10 cellular contexts compared by ENCODE assay signal in genomic region chr15:39628821-39629220, GRCh38. TPM values are rescaled to one million over a fixed set of nuclear protein-coding genes. Genes with fewer than 3 reads are reported as not detected.
A peak's percentile ranks its signal among the peaks of the same experiment; 100 is the strongest.
DNase-seq lines count a peak whose midpoint lies in the region; ATAC-seq and TF ChIP-seq lines count a peak whose summit lies in the region.
"Had no signal": no experiment of that assay in that cellular context is flagged by ENCODE, and none has a peak within 500 bp of the region (broad histone marks: within the 10 kb centered on the region; RNA-seq: fewer than 3 reads in every experiment).

No MANE protein-coding gene starts in this region.

- TF ChIP-seq CTCF in colonic mucosa (IDR thresholded peaks at IDR 0.05) = no peak
- no peak for TF ChIP-seq CTCF in gastroesophageal sphincter (IDR thresholded peaks at IDR 0.05)
- no peak for TF ChIP-seq CTCF in sigmoid colon (IDR thresholded peaks at IDR 0.05)

- H3K9ac ChIP-seq in colonic mucosa (ENCODE audit: low read depth in 2 of 2, low read length in 2 of 2) = peak overlapping the region in 1 of 2 donors; percentile 71

- peak overlapping the region; percentile 38 for H3K4me3 ChIP-seq in CD4-positive, CD25-positive, alpha-beta regulatory T cell (ENCODE audit: low read depth, low read length)
- no peak overlapping the region for H3K4me3 ChIP-seq in colonic mucosa
- H3K4me3 ChIP-seq in muscle layer of duodenum (ENCODE audit: low read depth in 1 of 2, low read length in 2 of 2) = no peak overlapping the region
- H3K4me3 ChIP-seq in gastroesophageal sphincter = no peak overlapping the region
- H3K4me3 ChIP-seq in sigmoid colon = no peak overlapping the region
- H3K4me3 ChIP-seq: MG63, mucosa of descending colon had no signal

- H3K27me3 Mint-ChIP-seq in CD4-positive, CD25-positive, alpha-beta regulatory T cell = peaks cover 3% of the 10 kb centered on the region

- H3K4me1 ChIP-seq in CD4-positive, CD25-positive, alpha-beta regulatory T cell (ENCODE audit: control insufficient read depth, insufficient read depth, low read length, poor library complexity, severe bottlenecking) = peaks cover 55% of the 10 kb centered on the region
- H3K4me1 ChIP-seq in colonic mucosa (peaks cover 36% of the 10 kb centered on the region), muscle layer of duodenum (ENCODE audit: control insufficient read depth in 1 of 2, insufficient read depth in 2 of 2, low read length in 2 of 2) (peaks cover 14 to 22% of the 10 kb centered on the region in 2 donors), gastroesophageal sphincter (peaks cover 5 to 48% (median 14%) of the 10 kb centered on the region in 3 donors), sigmoid colon (peaks cover 0 to 39% (median 31%) of the 10 kb centered on the region in 4 donors)

- peaks cover 33 to 71% (median 53%) of the 10 kb centered on the region in 4 donors for H3K4me1 Mint-ChIP-seq in CD4-positive, CD25-positive, alpha-beta regulatory T cell

- intact Hi-C loops in colonic mucosa (cut with DNase I) = no loop called here
- intact Hi-C loops in sigmoid colon (cut with DNase I) = no loop called here

- H3K27me3 ChIP-seq in CD4-positive, CD25-positive, alpha-beta regulatory T cell (ENCODE audit: control insufficient read depth, insufficient read depth, low read length) = no peaks in the 10 kb centered on the region
- H3K27me3 ChIP-seq in colonic mucosa (no peaks in the 10 kb centered on the region), muscle layer of duodenum (ENCODE audit: low read depth, low read length) (no peaks in the 10 kb centered on the region), gastroesophageal sphincter (no peaks in the 10 kb centered on the region), sigmoid colon (no peaks in the 10 kb centered on the region)
- H3K27me3 ChIP-seq: MG63 had no signal

- DNase-seq in CD4-positive, CD25-positive, alpha-beta regulatory T cell = no peak
- DNase-seq in NCI-H446 treated with DMSO at 0.1 percent for 48 hours (lab: John Stamatoyannopoulos, UW) (peak; percentile 19), colonic mucosa (no peak), sigmoid colon (no peak)
- DNase-seq: MG63 had no signal

- no peak for ATAC-seq in CD4-positive, CD25-positive, alpha-beta regulatory T cell (ENCODE audit: low read depth in 2 of 2)
- ATAC-seq in gastroesophageal sphincter (no peak), SK-N-SH treated with all-trans-retinoic acid at 6 μM for 48 hours (no peak), GM18867 (IDR thresholded peaks at IDR 0.05; ENCODE audit: unreplicated experiment) (no peak)

- TF ChIP-seq EP300 in gastroesophageal sphincter (IDR thresholded peaks at IDR 0.05) (no peak), sigmoid colon (IDR thresholded peaks at IDR 0.05) (no peak)

- no peaks in the 10 kb centered on the region for H3K36me3 Mint-ChIP-seq in CD4-positive, CD25-positive, alpha-beta regulatory T cell

- H3K9me3 Mint-ChIP-seq in CD4-positive, CD25-positive, alpha-beta regulatory T cell = peaks cover 0 to 3% (median 0%) of the 10 kb centered on the region in 7 donors

- no peaks in the 10 kb centered on the region for H3K9me3 ChIP-seq in CD4-positive, CD25-positive, alpha-beta regulatory T cell (ENCODE audit: control insufficient read depth in 2 of 2, low read length in 2 of 2)
- H3K9me3 ChIP-seq in colonic mucosa = no peaks in the 10 kb centered on the region
- no peaks in the 10 kb centered on the region for H3K9me3 ChIP-seq in muscle layer of duodenum (ENCODE audit: control insufficient read depth in 1 of 2, low read length in 2 of 2)
- no peaks in the 10 kb centered on the region for H3K9me3 ChIP-seq in gastroesophageal sphincter
- H3K9me3 ChIP-seq in sigmoid colon = no peaks in the 10 kb centered on the region
- H3K9me3 ChIP-seq: mucosa of descending colon had no signal

- TF ChIP-seq POLR2A in gastroesophageal sphincter (IDR thresholded peaks at IDR 0.05) (no peak), sigmoid colon (IDR thresholded peaks at IDR 0.05) (no peak)

- H3K27ac Mint-ChIP-seq in CD4-positive, CD25-positive, alpha-beta regulatory T cell = peak overlapping the region; percentile 92 to 94 (median 93)

- peak overlapping the region; percentile 56 for H3K27ac ChIP-seq in CD4-positive, CD25-positive, alpha-beta regulatory T cell (ENCODE audit: insufficient read depth, low read length, poor library complexity, severe bottlenecking)
- H3K27ac ChIP-seq in colonic mucosa (peak overlapping the region; percentile 73), muscle layer of duodenum (ENCODE audit: low read length) (peak overlapping the region; percentile 48), gastroesophageal sphincter (peak overlapping the region in 2 of 4 donors; percentile 3 to 51), sigmoid colon (peak overlapping the region in 2 of 4 donors; percentile 23 to 41)

- H3K4me3 Mint-ChIP-seq in CD4-positive, CD25-positive, alpha-beta regulatory T cell = peak overlapping the region in 3 of 4 donors; percentile 14 to 36 (median 27)

- 50 to 58% methylated on average over 4 to 5 of the region's 6 CpGs for WGBS in gastroesophageal sphincter (ENCODE audit: low coverage in 1 of 2), 2 donors
- WGBS in sigmoid colon, 2 donors = 62 to 63% methylated on average over 6 of the region's 6 CpGs

- no peaks in the 10 kb centered on the region for H3K36me3 ChIP-seq in CD4-positive, CD25-positive, alpha-beta regulatory T cell (ENCODE audit: control insufficient read depth, insufficient read depth, low read length)
- H3K36me3 ChIP-seq in colonic mucosa = no peaks in the 10 kb centered on the region
- H3K36me3 ChIP-seq in muscle layer of duodenum (ENCODE audit: control insufficient read depth in 1 of 2, insufficient read depth in 2 of 2, low read length in 2 of 2) = no peaks in the 10 kb centered on the region
- no peaks in the 10 kb centered on the region for H3K36me3 ChIP-seq in gastroesophageal sphincter
- no peaks in the 10 kb centered on the region for H3K36me3 ChIP-seq in sigmoid colon
- H3K36me3 ChIP-seq: MG63 had no signal

TF ChIP-seq in SK-N-SH treated with all-trans-retinoic acid at 6 μM for 48 hours, 23 proteins besides CTCF, POLR2A, EP300 and RAD21 (continues in another document):
- TF ChIP-seq CSDC2 (CRISPR knock-in tag; IDR thresholded peaks at IDR 0.05) = no peak
- TF ChIP-seq ARNTL (CRISPR knock-in tag; IDR thresholded peaks at IDR 0.05; ENCODE audit: borderline replicate concordance, low read depth) = no peak
- no peak for TF ChIP-seq TOX (CRISPR knock-in tag; IDR thresholded peaks at IDR 0.05; ENCODE audit: borderline replicate concordance)
- no peak for TF ChIP-seq PPARA (CRISPR knock-in tag; IDR thresholded peaks at IDR 0.05; ENCODE audit: borderline replicate concordance)
- TF ChIP-seq CSRNP3 (CRISPR knock-in tag; IDR thresholded peaks at IDR 0.05) = no peak
- TF ChIP-seq BACH2 (CRISPR knock-in tag; IDR thresholded peaks at IDR 0.05; ENCODE audit: borderline replicate concordance) = no peak
- TF ChIP-seq GLIS3 (CRISPR knock-in tag; IDR thresholded peaks at IDR 0.05) = no peak
- no peak for TF ChIP-seq POU6F1 (CRISPR knock-in tag; IDR thresholded peaks at IDR 0.05; ENCODE audit: borderline replicate concordance, low read depth)
- TF ChIP-seq PATZ1 (CRISPR knock-in tag; IDR thresholded peaks at IDR 0.05; ENCODE audit: borderline replicate concordance) = no peak
- no peak for TF ChIP-seq ZFP3 (CRISPR knock-in tag; IDR thresholded peaks at IDR 0.05)
- TF ChIP-seq ZFP30 (CRISPR knock-in tag; IDR thresholded peaks at IDR 0.05) = no peak

RNA-seq across cellular contexts. Expression of gene THBS1, which starts 47.9 kb away (rescaled TPM):
- 9.2 TPM for total RNA-seq in CD4-positive, CD25-positive, alpha-beta regulatory T cell
- polyA plus RNA-seq in CD4-positive, CD25-positive, alpha-beta regulatory T cell = under 1 TPM in 2 of 4 donors, not detected in 2; 0.02 to 0.05 TPM
- total RNA-seq in colonic mucosa = 100 to 1,000 TPM; 162 to 390 TPM
- 1,000 to 10,000 TPM in 1 of 4 donors, 100 to 1,000 TPM in 3; 183 to 1,645 (median 277) TPM for total RNA-seq in gastroesophageal sphincter
- total RNA-seq in sigmoid colon = 1,000 to 10,000 TPM in 1 of 4 donors, 100 to 1,000 TPM in 3; 172 to 3,974 (median 496) TPM
- 10 to 100 TPM; 13.2 to 95.5 (median 16.8) TPM for polyA plus RNA-seq in sigmoid colon

Comparison
In these comparisons a context has a peak if more than half of its experiments do, and no peak if none do; other contexts are left out.
1. RNA of gene THBS1, which starts 47.9 kb away (total RNA-seq): 172 to 3,974 TPM in sigmoid colon, 162 to 390 TPM in colonic mucosa and 183 to 1,645 TPM in gastroesophageal sphincter; 9.2 TPM in CD4-positive, CD25-positive, alpha-beta regulatory T cell (single experiment); every median in the first group is over 10 times any median in the second.